In the genomic region with DNA sequence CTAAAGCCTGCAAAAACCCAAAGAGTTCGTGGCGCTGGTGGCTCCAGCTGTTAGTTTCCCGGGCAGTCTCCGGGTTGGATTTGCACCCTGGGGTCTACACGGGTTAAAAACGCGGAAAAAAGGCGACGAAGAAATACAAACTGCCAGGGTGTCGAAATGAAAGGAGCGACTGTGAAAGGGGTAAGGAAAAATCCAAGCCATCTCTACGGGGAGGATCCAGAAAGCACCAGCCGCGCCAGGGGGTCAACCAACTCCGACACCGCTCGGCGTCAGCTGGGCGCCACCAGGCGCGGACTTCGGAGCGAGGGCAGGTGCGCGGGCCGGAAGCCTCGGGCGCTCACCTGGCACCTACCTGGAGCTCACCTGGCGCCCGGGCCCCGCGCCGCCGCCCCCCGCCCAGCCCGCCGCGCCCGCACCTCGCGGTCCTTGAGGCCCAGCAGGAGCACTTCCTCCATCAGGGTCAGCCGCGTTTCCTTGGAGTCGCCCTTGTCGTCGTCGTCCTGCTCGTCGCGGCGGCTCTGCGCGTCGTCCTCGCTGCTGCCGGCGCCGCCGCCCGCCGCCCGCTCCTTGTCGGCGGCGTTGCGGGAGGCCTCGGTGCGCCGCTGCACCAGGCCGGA, we compare ENCODE assay signal across 8 cellular contexts. TPM values are rescaled to one million over a fixed set of nuclear protein-coding genes. Genes with fewer than 3 reads are reported as not detected.
DNase-seq lines count a peak whose midpoint lies in the region; TF ChIP-seq lines count a peak whose summit lies in the region.

No MANE protein-coding gene starts in this region.

- peak overlapping the region; percentile 99 for H2AFZ ChIP-seq in Loucy (ENCODE audit: low read length)

- H3K36me3 ChIP-seq in H7 (replicated peaks; ENCODE audit: control insufficient read depth, insufficient read depth, low read length): peaks cover 8% of the 10 kb centered on the region
- H3K36me3 ChIP-seq in Loucy (ENCODE audit: insufficient read depth, low read length): peaks cover 12% of the 10 kb centered on the region; the same call in 1 of the 2 replicates
- H3K36me3 ChIP-seq in SJCRH30: peaks cover 31% of the 10 kb centered on the region

- H3K4me3 ChIP-seq in H7 (ENCODE audit: insufficient read depth, low read depth, low read length): peak overlapping the region; percentile 90
- H3K4me3 ChIP-seq in Loucy (ENCODE audit: low read length, poor library complexity, severe bottlenecking): peak overlapping the region; percentile 98
- H3K4me3 ChIP-seq in SJCRH30: peak overlapping the region; percentile 97

- peaks cover 56% of the 10 kb centered on the region for H3K79me2 ChIP-seq in Loucy (ENCODE audit: insufficient read depth, low read length)

- H3K9ac ChIP-seq in Loucy (ENCODE audit: low read depth, low read length, poor library complexity, severe bottlenecking): peak overlapping the region; percentile 92

- H3K27me3 ChIP-seq in H7 (ENCODE audit: control insufficient read depth, insufficient read depth, low read length) (no peaks in the 10 kb centered on the region), Loucy (ENCODE audit: insufficient read depth, low read length, poor library complexity, severe bottlenecking) (no peaks in the 10 kb centered on the region), SJCRH30 (no peaks in the 10 kb centered on the region)

- peaks cover 35% of the 10 kb centered on the region for H3K4me1 ChIP-seq in Loucy (ENCODE audit: insufficient read depth, low read length, poor library complexity, severe bottlenecking)
- H3K4me1 ChIP-seq in SJCRH30: no peaks in the 10 kb centered on the region; the same call in 1 of the 2 replicates

- peak overlapping the region; percentile 83 for H3K4me2 ChIP-seq in Loucy (ENCODE audit: low read depth, low read length, poor library complexity, severe bottlenecking)

- H3K9me3 ChIP-seq in Loucy (ENCODE audit: insufficient read depth, low read depth, low read length) (no peaks in the 10 kb centered on the region), SJCRH30 (replicated peaks) (no peaks in the 10 kb centered on the region)

- H3K27ac ChIP-seq in SJCRH30: peak overlapping the region; percentile 93

- H3F3A ChIP-seq in Loucy (ENCODE audit: low read depth): no peaks in the 10 kb centered on the region

- no peaks in the 10 kb centered on the region for H3K9me2 ChIP-seq in Loucy (replicated peaks; ENCODE audit: low read depth, low read length)

- no peak for TF ChIP-seq CTCF in Loucy (conservative IDR thresholded peaks at IDR 0.05; ENCODE audit: low read length)

- peaks cover 50% of the 10 kb centered on the region for H4K20me1 ChIP-seq in Loucy (ENCODE audit: insufficient read depth, low read length, poor library complexity, severe bottlenecking)

- DNase-seq in ELF-1 (ENCODE audit: low read depth, low spot score) (peak; percentile 55), H7 (peak; percentile 86), SJCRH30 (peak; percentile 69 to 79), anterior cingulate cortex (lab: John Stamatoyannopoulos, UW) (peak in 49 of 58 donors; percentile 7 to 64 (median 41)), hepatic stellate cell (ENCODE audit: low spot score) (peak; percentile 54), putamen (ENCODE audit: low spot score) (peak; percentile 61), COLO829 (ENCODE audit: low spot score) (no peak)

RNA-seq across cellular contexts. Expression of a gene that starts 0.6 kb away (rescaled TPM):
- total RNA-seq in H7 (2014; rRNA removed; shearing (Covaris generic)): 72.9 and 87.0 TPM in 2 replicates
- total RNA-seq in SJCRH30 (2014; rRNA removed; shearing (Covaris generic)): 70.4 and 74.6 TPM in 2 replicates
